Comparison of ENCODE assay signal across 17 cellular contexts in the genomic region with DNA sequence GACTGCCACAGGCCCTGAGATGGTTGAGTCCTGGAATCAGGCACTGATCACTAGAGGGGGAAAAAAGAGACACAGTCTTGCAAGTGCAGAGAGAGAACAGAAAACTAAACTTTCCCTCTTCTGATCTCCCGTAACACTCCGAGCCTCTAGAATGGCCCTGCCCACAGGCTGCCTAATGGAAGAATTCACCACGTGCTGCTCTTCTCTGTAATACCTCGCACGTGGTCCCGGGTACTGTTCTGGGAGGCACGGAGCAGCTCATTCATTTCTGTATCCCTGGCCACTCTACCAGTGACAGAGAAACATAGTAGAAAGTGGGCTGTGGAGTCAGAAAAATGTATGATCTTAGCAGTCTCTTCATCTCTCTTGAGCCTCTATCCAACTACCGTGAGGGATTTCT. TPM values are rescaled to one million over a fixed set of nuclear protein-coding genes. Genes with fewer than 3 reads are reported as not detected.
DNase-seq lines count a peak whose midpoint lies in the region; ATAC-seq and TF ChIP-seq lines count a peak whose summit lies in the region.
"Had no signal": no experiment of that assay in that cellular context is flagged by ENCODE, and none has a peak within 500 bp of the region (broad histone marks: within the 10 kb centered on the region; RNA-seq: fewer than 3 reads in every experiment).

No MANE protein-coding gene starts in this region.

- no peaks in the 10 kb centered on the region for H3K9me3 Mint-ChIP-seq in stimulated activated effector memory CD8-positive, alpha-beta T cell treated with anti-CD3 and anti-CD28 coated beads, Interleukin-12 subunit alpha, Interleukin-12 subunit beta, amount 100 ng/mL, for 72 hours
- no peaks in the 10 kb centered on the region for H3K9me3 Mint-ChIP-seq in activated T-helper 1 cell treated with anti-CD3 and anti-CD28 coated beads, Interleukin-12 subunit alpha, Interleukin-12 subunit beta, Interleukin-2, Interleukin-4 antibody, amounts not matched to agents 30 ng/mL and 10 ng/mL and 1 ng/mL, durations not matched to agents 14 hours and 24 hours and 36 hours

- H3K27me3 ChIP-seq in WERI-Rb-1 (ENCODE audit: insufficient read depth, low read depth, severe bottlenecking) (no peaks in the 10 kb centered on the region), hepatocyte (no peaks in the 10 kb centered on the region)
- H3K27me3 ChIP-seq: BLaER1 treated with 17β-estradiol and CSF1 and Interleukin-3, amounts not matched to agents 10 nM and 100 nM; sigmoid colon had no signal

- H3K9me3 ChIP-seq in WERI-Rb-1 (ENCODE audit: severe bottlenecking) (no peaks in the 10 kb centered on the region), hepatocyte (ENCODE audit: low read depth) (no peaks in the 10 kb centered on the region)
- H3K9me3 ChIP-seq: BLaER1 treated with 17β-estradiol and CSF1 and Interleukin-3, amounts not matched to agents 10 nM and 100 nM; sigmoid colon had no signal

- H4K20me1 ChIP-seq in hepatocyte (ENCODE audit: insufficient read depth, poor library complexity, severe bottlenecking): peaks cover 92% of the 10 kb centered on the region

- H3K4me3 ChIP-seq in WERI-Rb-1 (ENCODE audit: low read depth, low read length) (no peak overlapping the region), hepatocyte (no peak overlapping the region)
- H3K4me3 ChIP-seq: BLaER1 treated with 17β-estradiol and CSF1 and Interleukin-3, amounts not matched to agents 10 nM and 100 nM; PC-9; sigmoid colon had no signal

- no peak overlapping the region for H2AFZ ChIP-seq in hepatocyte
- H2AFZ ChIP-seq: PC-9 had no signal

- 59% methylated on average over 8 of the region's 8 CpGs for WGBS in hepatocyte (ENCODE audit: low lambda C conversion rate, missing lambda C conversion rate)

- H3K4me1 Mint-ChIP-seq in stimulated activated effector memory CD8-positive, alpha-beta T cell treated with anti-CD3 and anti-CD28 coated beads, Interleukin-12 subunit alpha, Interleukin-12 subunit beta, amount 100 ng/mL, for 72 hours: peaks cover 75% of the 10 kb centered on the region
- peaks cover 38% of the 10 kb centered on the region for H3K4me1 Mint-ChIP-seq in activated T-helper 1 cell treated with anti-CD3 and anti-CD28 coated beads, Interleukin-12 subunit alpha, Interleukin-12 subunit beta, Interleukin-2, Interleukin-4 antibody, amounts not matched to agents 30 ng/mL and 10 ng/mL and 1 ng/mL, durations not matched to agents 14 hours and 24 hours and 36 hours (ENCODE audit: low read depth)

- intact Hi-C loops in activated T-helper 1 cell treated with anti-CD3 and anti-CD28 coated beads, Interleukin-12 subunit alpha, Interleukin-12 subunit beta, Interleukin-2, Interleukin-4 antibody, amounts not matched to agents 30 ng/mL and 10 ng/mL and 1 ng/mL, durations not matched to agents 14 hours and 24 hours and 36 hours (cut with micrococcal nuclease): no loop called here

- H3K4me3 Mint-ChIP-seq in stimulated activated effector memory CD8-positive, alpha-beta T cell treated with anti-CD3 and anti-CD28 coated beads, Interleukin-12 subunit alpha, Interleukin-12 subunit beta, amount 100 ng/mL, for 72 hours: no peak overlapping the region
- H3K4me3 Mint-ChIP-seq in activated T-helper 1 cell treated with anti-CD3 and anti-CD28 coated beads, Interleukin-12 subunit alpha, Interleukin-12 subunit beta, Interleukin-2, Interleukin-4 antibody, amounts not matched to agents 30 ng/mL and 10 ng/mL and 1 ng/mL, durations not matched to agents 14 hours and 24 hours and 36 hours: no peak overlapping the region

- H3K27ac Mint-ChIP-seq in stimulated activated effector memory CD8-positive, alpha-beta T cell treated with anti-CD3 and anti-CD28 coated beads, Interleukin-12 subunit alpha, Interleukin-12 subunit beta, amount 100 ng/mL, for 72 hours: peak overlapping the region; percentile 9
- H3K27ac Mint-ChIP-seq in activated T-helper 1 cell treated with anti-CD3 and anti-CD28 coated beads, Interleukin-12 subunit alpha, Interleukin-12 subunit beta, Interleukin-2, Interleukin-4 antibody, amounts not matched to agents 30 ng/mL and 10 ng/mL and 1 ng/mL, durations not matched to agents 14 hours and 24 hours and 36 hours: no peak overlapping the region

- H3K4me1 ChIP-seq in hepatocyte (ENCODE audit: insufficient read depth): peaks cover 80% of the 10 kb centered on the region

- H3K27me3 Mint-ChIP-seq in activated T-helper 1 cell treated with anti-CD3 and anti-CD28 coated beads, Interleukin-12 subunit alpha, Interleukin-12 subunit beta, Interleukin-2, Interleukin-4 antibody, amounts not matched to agents 30 ng/mL and 10 ng/mL and 1 ng/mL, durations not matched to agents 14 hours and 24 hours and 36 hours (ENCODE audit: insufficient read depth): no peaks in the 10 kb centered on the region

- in situ Hi-C loops in G401 (cut with HindIII; ENCODE audit: low sequenced_read_pairs): no loop called here

- peak overlapping the region; percentile 94 for H3K27ac ChIP-seq in WERI-Rb-1
- H3K27ac ChIP-seq in hepatocyte: peak overlapping the region; percentile 39
- H3K27ac ChIP-seq: 22Rv1; BLaER1 treated with 17β-estradiol and CSF1 and Interleukin-3, amounts not matched to agents 10 nM and 100 nM; PC-9 had no signal

- H3K9me2 ChIP-seq in hepatocyte (replicated peaks; ENCODE audit: insufficient read depth): no peaks in the 10 kb centered on the region

- H3K4me2 ChIP-seq in hepatocyte: peak overlapping the region; percentile 66
- H3K4me2 ChIP-seq: BLaER1 treated with 17β-estradiol and CSF1 and Interleukin-3, amounts not matched to agents 10 nM and 100 nM; PC-9 had no signal

- no peak for ATAC-seq in stimulated activated effector memory CD8-positive, alpha-beta T cell treated with anti-CD3 and anti-CD28 coated beads, Interleukin-12 subunit alpha, Interleukin-12 subunit beta, amount 100 ng/mL, for 72 hours

- no peak for TF ChIP-seq CTCF in WERI-Rb-1 (IDR thresholded peaks at IDR 0.05; ENCODE audit: low read depth, low read length)
- TF ChIP-seq CTCF in hepatocyte (IDR thresholded peaks at IDR 0.05; ENCODE audit: poor library complexity): no peak

- no peaks in the 10 kb centered on the region for H3K36me3 ChIP-seq in WERI-Rb-1
- H3K36me3 ChIP-seq in hepatocyte (replicated peaks; ENCODE audit: insufficient read depth, low read depth): no peaks in the 10 kb centered on the region
- H3K36me3 ChIP-seq: sigmoid colon had no signal

- peaks cover 100% of the 10 kb centered on the region for H3K79me2 ChIP-seq in hepatocyte

- H3K36me3 Mint-ChIP-seq in stimulated activated effector memory CD8-positive, alpha-beta T cell treated with anti-CD3 and anti-CD28 coated beads, Interleukin-12 subunit alpha, Interleukin-12 subunit beta, amount 100 ng/mL, for 72 hours: peaks cover 22% of the 10 kb centered on the region
- peaks cover 1% of the 10 kb centered on the region for H3K36me3 Mint-ChIP-seq in activated T-helper 1 cell treated with anti-CD3 and anti-CD28 coated beads, Interleukin-12 subunit alpha, Interleukin-12 subunit beta, Interleukin-2, Interleukin-4 antibody, amounts not matched to agents 30 ng/mL and 10 ng/mL and 1 ng/mL, durations not matched to agents 14 hours and 24 hours and 36 hours (ENCODE audit: low read depth)

- DNase-seq in DMS79 treated with DMSO at 0.1 percent for 48 hours (lab: John Stamatoyannopoulos, UW) (peak; percentile 8), DMS79 (lab: John Stamatoyannopoulos, UW) (no peak), WERI-Rb-1 (no peak), hepatocyte (ENCODE audit: low spot score) (no peak), G401 (ENCODE audit: low spot score) (no peak), islet precursor cell (no peak)
- DNase-seq in stimulated activated effector memory CD8-positive, alpha-beta T cell treated with anti-CD3 and anti-CD28 coated beads, Interleukin-12 subunit alpha, Interleukin-12 subunit beta, amount 100 ng/mL, for 72 hours (ENCODE audit: low spot score in 2 of 2): no peak
- no peak for DNase-seq in activated T-helper 1 cell treated with anti-CD3 and anti-CD28 coated beads, Interleukin-12 subunit alpha, Interleukin-12 subunit beta, Interleukin-2, Interleukin-4 antibody, amounts not matched to agents 30 ng/mL and 10 ng/mL and 1 ng/mL, durations not matched to agents 14 hours and 24 hours and 36 hours (ENCODE audit: low spot score)
- DNase-seq: activated CD4-positive, CD25-positive, alpha-beta regulatory T cell treated with anti-CD3 and anti-CD28 coated beads, Interleukin-2, amount 50 U/mL, for 72 hours; kidney glomerular epithelial cell; NCI-H1417; PC-9; sigmoid colon; stimulated activated CD4-positive, alpha-beta T cell treated with anti-CD3 and anti-CD28 coated beads, Interleukin-2, amount 100 ng/mL, for 48 hours; T1000 had no signal

RNA-seq across cellular contexts. Expression of a gene that starts 30.4 kb away (rescaled TPM):
- total RNA-seq in hepatocyte: 99.3 and 109 TPM in 2 replicates
- 57.9 and 70.5 TPM in 2 replicates for polyA plus RNA-seq in hepatocyte
- total RNA-seq in activated T-helper 1 cell treated with anti-CD3 and anti-CD28 coated beads, Interleukin-12 subunit alpha, Interleukin-12 subunit beta, Interleukin-2, Interleukin-4 antibody, amounts not matched to agents 30 ng/mL and 10 ng/mL and 1 ng/mL, durations not matched to agents 14 hours and 24 hours and 36 hours: 46.0 and 48.7 TPM in 2 replicates
- 84.7 and 93.2 TPM in 2 replicates for total RNA-seq in G401 (2014; rRNA removed; shearing (Covaris generic))
